8 cellular contexts compared by ENCODE assay signal in genomic region chr7:91263359-91264082, GRCh38. TPM values are rescaled to one million over a fixed set of nuclear protein-coding genes. Genes with fewer than 3 reads are reported as not detected.
A peak's percentile ranks its signal among the peaks of the same experiment; 100 is the strongest.
DNase-seq lines count a peak whose midpoint lies in the region; ATAC-seq and TF ChIP-seq lines count a peak whose summit lies in the region.

No MANE protein-coding gene starts in this region.

- no peak overlapping the region for H3K27ac Mint-ChIP-seq in activated CD8-positive, alpha-beta T cell treated with anti-CD3 and anti-CD28 coated beads for 36 hours

- H3K4me3 Mint-ChIP-seq in activated CD8-positive, alpha-beta T cell treated with anti-CD3 and anti-CD28 coated beads for 36 hours, result peak overlapping the region; percentile 69

- H3K27me3 Mint-ChIP-seq in activated CD8-positive, alpha-beta T cell treated with anti-CD3 and anti-CD28 coated beads for 36 hours, result peaks cover 56% of the 10 kb centered on the region

- intact Hi-C loops in activated CD8-positive, alpha-beta T cell treated with anti-CD3 and anti-CD28 coated beads for 36 hours (cut with micrococcal nuclease), result loop anchor here (10.0 kb wide), 1 partner anchor 179 kb away; no protein-coding TSS in a partner anchor
- intact Hi-C loops in left cardiac atrium (cut with DNase I), result loop anchor here in 1 of 2 donors (5.0 kb wide), 1 partner anchor 181 kb away; no protein-coding TSS in a partner anchor

- H3K9me3 Mint-ChIP-seq in activated CD8-positive, alpha-beta T cell treated with anti-CD3 and anti-CD28 coated beads for 36 hours, result no peaks in the 10 kb centered on the region

- TF ChIP-seq CTCF in GM12865 (IDR thresholded peaks at IDR 0.05; ENCODE audit: insufficient read depth, low read depth, low read length, missing control alignments), result no peak
- TF ChIP-seq CTCF in activated CD8-positive, alpha-beta T cell treated with anti-CD3 and anti-CD28 coated beads for 36 hours (IDR thresholded peaks at IDR 0.05), result no peak

- DNase-seq in GM12865 (ENCODE audit: low read depth) (peak; percentile 41), NCI-H1092 treated with DMSO at 0.1 percent for 48 hours (lab: John Stamatoyannopoulos, UW) (peak; percentile 68), left cardiac atrium (peak; percentile 52), pons (ENCODE audit: low spot score) (peak; percentile 35)
- DNase-seq in activated CD8-positive, alpha-beta T cell treated with anti-CD3 and anti-CD28 coated beads for 36 hours, result no peak

- POLR2A ChIA-PET in activated CD8-positive, alpha-beta T cell treated with anti-CD3 and anti-CD28 coated beads for 36 hours (lab: Charles Lee), result no interaction called here

- no peaks in the 10 kb centered on the region for H3K36me3 Mint-ChIP-seq in activated CD8-positive, alpha-beta T cell treated with anti-CD3 and anti-CD28 coated beads for 36 hours (ENCODE audit: low read depth)

- no peak for ATAC-seq in activated CD8-positive, alpha-beta T cell treated with anti-CD3 and anti-CD28 coated beads for 36 hours
- ATAC-seq in left cardiac atrium (peak in 1 of 2 donors; percentile 24), GM18868 (IDR thresholded peaks at IDR 0.05; ENCODE audit: unreplicated experiment) (no peak), HG02759 (IDR thresholded peaks at IDR 0.05; ENCODE audit: unreplicated experiment) (no peak), HG03025 (IDR thresholded peaks at IDR 0.05; ENCODE audit: low FRiP score, unreplicated experiment) (no peak)

- peaks cover 3% of the 10 kb centered on the region for H3K4me1 Mint-ChIP-seq in activated CD8-positive, alpha-beta T cell treated with anti-CD3 and anti-CD28 coated beads for 36 hours (ENCODE audit: low read depth)

- H3K4me3 ChIP-seq in GM12865 (ENCODE audit: low read depth, low read length), result peak overlapping the region; percentile 92

- CTCF ChIA-PET in activated CD8-positive, alpha-beta T cell treated with anti-CD3 and anti-CD28 coated beads for 36 hours (lab: Charles Lee), result interaction anchor here (0.7 kb wide), 1 partner anchor 14 kb away, joined by 4 read pairs; no protein-coding TSS in a partner anchor

RNA-seq across cellular contexts. Expression of gene FZD1, which starts 0.7 kb away (rescaled TPM):
- under 1 TPM; 0.16 to 0.20 TPM for total RNA-seq in activated CD8-positive, alpha-beta T cell treated with anti-CD3 and anti-CD28 coated beads for 36 hours
- total RNA-seq in left cardiac atrium, result 10 to 100 TPM in 1 of 2 donors, 1 to 10 TPM in 1; 9.4 to 14.5 TPM

Comparison
In these comparisons a context has a peak if more than half of its experiments do, and no peak if none do; other contexts are left out.
1. RNA of gene FZD1, which starts 0.7 kb away (total RNA-seq): 9.4 to 14.5 TPM in left cardiac atrium; 0.16 to 0.20 TPM in activated CD8-positive, alpha-beta T cell treated with anti-CD3 and anti-CD28 coated beads for 36 hours; every median in the first group is over 4 times any median in the second.